ENCODE assay signal across 1 cellular context in the genomic region with DNA sequence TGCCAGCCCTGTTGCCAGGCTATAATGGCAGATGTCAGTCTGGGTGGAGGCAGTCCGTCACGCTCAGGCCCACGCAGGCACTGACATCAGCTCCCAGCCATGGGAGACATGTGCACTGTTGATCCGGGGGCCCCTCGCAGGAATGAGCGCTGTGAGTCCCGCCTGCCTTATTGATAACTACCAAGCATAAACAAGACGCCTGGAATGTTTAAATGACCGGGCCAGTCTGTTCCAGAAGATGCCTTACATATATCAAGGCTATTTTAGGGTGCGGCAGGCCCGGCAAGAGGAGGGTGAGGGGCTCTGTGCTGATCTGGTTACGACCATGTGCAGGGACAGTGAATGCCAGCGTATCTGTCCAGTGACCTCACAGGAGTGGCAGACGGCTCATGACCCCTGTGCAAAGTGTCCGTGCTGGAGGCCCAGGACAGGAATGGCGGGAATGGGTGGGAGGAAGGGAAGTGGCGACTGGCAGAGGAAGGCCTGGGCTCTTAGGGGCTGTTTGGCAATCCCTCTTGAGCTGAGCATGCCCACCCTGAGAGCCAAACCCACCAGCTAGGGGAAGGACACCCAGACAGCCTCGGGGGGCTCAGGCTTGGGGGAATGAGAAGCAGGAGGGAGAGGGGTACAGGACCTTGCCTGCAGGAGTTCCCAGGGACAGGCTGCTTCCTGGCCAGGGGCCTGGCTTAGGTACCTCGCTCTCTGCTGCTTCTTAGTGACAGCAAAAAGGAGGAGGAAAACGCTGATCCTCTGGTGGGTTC.
TF ChIP-seq lines count a peak whose summit lies in the region.

No MANE protein-coding gene starts in this region.

TF ChIP-seq in HepG2, 621 proteins besides CTCF, POLR2A, EP300 and RAD21:
- TF ChIP-seq ZNF776 (CRISPR knock-in tag; IDR thresholded peaks at IDR 0.05) (no peak), FOSL2 (CRISPR knock-in tag; IDR thresholded peaks at IDR 0.05) (no peak), ZNF570 (CRISPR knock-in tag; IDR thresholded peaks at IDR 0.05; ENCODE audit: borderline replicate concordance) (no peak), KDM1A (CRISPR knock-in tag; IDR thresholded peaks at IDR 0.05) (no peak), ZNF501 (CRISPR knock-in tag; IDR thresholded peaks at IDR 0.05) (no peak), ARNTL (CRISPR knock-in tag; IDR thresholded peaks at IDR 0.05) (no peak), KDM2A (CRISPR knock-in tag; IDR thresholded peaks at IDR 0.05; ENCODE audit: borderline replicate concordance, low read depth) (no peak), ZNF318 (CRISPR knock-in tag; IDR thresholded peaks at IDR 0.05) (no peak), NFIB (CRISPR knock-in tag; IDR thresholded peaks at IDR 0.05; ENCODE audit: borderline replicate concordance) (no peak), ZNF513 (CRISPR knock-in tag; conservative IDR thresholded peaks at IDR 0.05) (no peak), ZNF33B (CRISPR knock-in tag; IDR thresholded peaks at IDR 0.05) (no peak), ZBTB38 (CRISPR knock-in tag; IDR thresholded peaks at IDR 0.05) (peak; percentile 62)
- TF ChIP-seq, protein P1, sequence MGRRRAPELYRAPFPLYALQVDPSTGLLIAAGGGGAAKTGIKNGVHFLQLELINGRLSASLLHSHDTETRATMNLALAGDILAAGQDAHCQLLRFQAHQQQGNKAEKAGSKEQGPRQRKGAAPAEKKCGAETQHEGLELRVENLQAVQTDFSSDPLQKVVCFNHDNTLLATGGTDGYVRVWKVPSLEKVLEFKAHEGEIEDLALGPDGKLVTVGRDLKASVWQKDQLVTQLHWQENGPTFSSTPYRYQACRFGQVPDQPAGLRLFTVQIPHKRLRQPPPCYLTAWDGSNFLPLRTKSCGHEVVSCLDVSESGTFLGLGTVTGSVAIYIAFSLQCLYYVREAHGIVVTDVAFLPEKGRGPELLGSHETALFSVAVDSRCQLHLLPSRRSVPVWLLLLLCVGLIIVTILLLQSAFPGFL (CRISPR knock-in tag; IDR thresholded peaks at IDR 0.05) = no peak
- TF ChIP-seq, protein P2, sequence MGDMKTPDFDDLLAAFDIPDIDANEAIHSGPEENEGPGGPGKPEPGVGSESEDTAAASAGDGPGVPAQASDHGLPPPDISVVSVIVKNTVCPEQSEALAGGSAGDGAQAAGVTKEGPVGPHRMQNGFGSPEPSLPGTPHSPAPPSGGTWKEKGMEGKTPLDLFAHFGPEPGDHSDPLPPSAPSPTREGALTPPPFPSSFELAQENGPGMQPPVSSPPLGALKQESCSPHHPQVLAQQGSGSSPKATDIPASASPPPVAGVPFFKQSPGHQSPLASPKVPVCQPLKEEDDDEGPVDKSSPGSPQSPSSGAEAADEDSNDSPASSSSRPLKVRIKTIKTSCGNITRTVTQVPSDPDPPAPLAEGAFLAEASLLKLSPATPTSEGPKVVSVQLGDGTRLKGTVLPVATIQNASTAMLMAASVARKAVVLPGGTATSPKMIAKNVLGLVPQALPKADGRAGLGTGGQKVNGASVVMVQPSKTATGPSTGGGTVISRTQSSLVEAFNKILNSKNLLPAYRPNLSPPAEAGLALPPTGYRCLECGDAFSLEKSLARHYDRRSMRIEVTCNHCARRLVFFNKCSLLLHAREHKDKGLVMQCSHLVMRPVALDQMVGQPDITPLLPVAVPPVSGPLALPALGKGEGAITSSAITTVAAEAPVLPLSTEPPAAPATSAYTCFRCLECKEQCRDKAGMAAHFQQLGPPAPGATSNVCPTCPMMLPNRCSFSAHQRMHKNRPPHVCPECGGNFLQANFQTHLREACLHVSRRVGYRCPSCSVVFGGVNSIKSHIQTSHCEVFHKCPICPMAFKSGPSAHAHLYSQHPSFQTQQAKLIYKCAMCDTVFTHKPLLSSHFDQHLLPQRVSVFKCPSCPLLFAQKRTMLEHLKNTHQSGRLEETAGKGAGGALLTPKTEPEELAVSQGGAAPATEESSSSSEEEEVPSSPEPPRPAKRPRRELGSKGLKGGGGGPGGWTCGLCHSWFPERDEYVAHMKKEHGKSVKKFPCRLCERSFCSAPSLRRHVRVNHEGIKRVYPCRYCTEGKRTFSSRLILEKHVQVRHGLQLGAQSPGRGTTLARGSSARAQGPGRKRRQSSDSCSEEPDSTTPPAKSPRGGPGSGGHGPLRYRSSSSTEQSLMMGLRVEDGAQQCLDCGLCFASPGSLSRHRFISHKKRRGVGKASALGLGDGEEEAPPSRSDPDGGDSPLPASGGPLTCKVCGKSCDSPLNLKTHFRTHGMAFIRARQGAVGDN (CRISPR knock-in tag; IDR thresholded peaks at IDR 0.05) = peak; percentile 50
- TF ChIP-seq, protein P3, sequence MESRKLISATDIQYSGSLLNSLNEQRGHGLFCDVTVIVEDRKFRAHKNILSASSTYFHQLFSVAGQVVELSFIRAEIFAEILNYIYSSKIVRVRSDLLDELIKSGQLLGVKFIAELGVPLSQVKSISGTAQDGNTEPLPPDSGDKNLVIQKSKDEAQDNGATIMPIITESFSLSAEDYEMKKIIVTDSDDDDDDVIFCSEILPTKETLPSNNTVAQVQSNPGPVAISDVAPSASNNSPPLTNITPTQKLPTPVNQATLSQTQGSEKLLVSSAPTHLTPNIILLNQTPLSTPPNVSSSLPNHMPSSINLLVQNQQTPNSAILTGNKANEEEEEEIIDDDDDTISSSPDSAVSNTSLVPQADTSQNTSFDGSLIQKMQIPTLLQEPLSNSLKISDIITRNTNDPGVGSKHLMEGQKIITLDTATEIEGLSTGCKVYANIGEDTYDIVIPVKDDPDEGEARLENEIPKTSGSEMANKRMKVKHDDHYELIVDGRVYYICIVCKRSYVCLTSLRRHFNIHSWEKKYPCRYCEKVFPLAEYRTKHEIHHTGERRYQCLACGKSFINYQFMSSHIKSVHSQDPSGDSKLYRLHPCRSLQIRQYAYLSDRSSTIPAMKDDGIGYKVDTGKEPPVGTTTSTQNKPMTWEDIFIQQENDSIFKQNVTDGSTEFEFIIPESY (CRISPR knock-in tag; IDR thresholded peaks at IDR 0.05) = peak; percentile 57; the same call in 1 of the 2 replicates
- TF ChIP-seq, protein P4, sequence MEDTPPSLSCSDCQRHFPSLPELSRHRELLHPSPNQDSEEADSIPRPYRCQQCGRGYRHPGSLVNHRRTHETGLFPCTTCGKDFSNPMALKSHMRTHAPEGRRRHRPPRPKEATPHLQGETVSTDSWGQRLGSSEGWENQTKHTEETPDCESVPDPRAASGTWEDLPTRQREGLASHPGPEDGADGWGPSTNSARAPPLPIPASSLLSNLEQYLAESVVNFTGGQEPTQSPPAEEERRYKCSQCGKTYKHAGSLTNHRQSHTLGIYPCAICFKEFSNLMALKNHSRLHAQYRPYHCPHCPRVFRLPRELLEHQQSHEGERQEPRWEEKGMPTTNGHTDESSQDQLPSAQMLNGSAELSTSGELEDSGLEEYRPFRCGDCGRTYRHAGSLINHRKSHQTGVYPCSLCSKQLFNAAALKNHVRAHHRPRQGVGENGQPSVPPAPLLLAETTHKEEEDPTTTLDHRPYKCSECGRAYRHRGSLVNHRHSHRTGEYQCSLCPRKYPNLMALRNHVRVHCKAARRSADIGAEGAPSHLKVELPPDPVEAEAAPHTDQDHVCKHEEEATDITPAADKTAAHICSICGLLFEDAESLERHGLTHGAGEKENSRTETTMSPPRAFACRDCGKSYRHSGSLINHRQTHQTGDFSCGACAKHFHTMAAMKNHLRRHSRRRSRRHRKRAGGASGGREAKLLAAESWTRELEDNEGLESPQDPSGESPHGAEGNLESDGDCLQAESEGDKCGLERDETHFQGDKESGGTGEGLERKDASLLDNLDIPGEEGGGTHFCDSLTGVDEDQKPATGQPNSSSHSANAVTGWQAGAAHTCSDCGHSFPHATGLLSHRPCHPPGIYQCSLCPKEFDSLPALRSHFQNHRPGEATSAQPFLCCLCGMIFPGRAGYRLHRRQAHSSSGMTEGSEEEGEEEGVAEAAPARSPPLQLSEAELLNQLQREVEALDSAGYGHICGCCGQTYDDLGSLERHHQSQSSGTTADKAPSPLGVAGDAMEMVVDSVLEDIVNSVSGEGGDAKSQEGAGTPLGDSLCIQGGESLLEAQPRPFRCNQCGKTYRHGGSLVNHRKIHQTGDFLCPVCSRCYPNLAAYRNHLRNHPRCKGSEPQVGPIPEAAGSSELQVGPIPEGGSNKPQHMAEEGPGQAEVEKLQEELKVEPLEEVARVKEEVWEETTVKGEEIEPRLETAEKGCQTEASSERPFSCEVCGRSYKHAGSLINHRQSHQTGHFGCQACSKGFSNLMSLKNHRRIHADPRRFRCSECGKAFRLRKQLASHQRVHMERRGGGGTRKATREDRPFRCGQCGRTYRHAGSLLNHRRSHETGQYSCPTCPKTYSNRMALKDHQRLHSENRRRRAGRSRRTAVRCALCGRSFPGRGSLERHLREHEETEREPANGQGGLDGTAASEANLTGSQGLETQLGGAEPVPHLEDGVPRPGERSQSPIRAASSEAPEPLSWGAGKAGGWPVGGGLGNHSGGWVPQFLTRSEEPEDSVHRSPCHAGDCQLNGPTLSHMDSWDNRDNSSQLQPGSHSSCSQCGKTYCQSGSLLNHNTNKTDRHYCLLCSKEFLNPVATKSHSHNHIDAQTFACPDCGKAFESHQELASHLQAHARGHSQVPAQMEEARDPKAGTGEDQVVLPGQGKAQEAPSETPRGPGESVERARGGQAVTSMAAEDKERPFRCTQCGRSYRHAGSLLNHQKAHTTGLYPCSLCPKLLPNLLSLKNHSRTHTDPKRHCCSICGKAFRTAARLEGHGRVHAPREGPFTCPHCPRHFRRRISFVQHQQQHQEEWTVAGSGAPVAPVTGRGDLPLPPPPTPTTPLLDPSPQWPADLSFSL (CRISPR knock-in tag; IDR thresholded peaks at IDR 0.05) = no peak
